Comparison of ENCODE assay signal across 13 cellular contexts in the genomic region with DNA sequence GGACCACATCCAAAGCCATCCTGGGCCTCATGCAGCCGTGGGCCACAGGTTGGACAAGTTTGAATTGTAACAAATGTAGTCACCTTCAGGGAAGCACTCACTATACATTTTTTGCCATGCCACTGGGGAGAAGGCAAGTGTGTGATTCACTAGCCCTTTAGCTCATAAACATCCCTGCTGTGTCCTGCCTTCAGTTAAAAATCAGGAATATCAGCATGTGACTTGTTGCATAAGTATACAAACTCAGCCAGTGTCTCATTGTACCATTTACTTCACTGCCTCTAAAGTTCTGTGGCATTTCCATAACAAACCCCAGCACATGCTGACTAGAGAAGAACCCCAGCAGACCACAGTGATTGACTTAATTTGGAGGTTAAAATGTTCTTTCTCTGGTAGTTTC.
A peak's percentile ranks its signal among the peaks of the same experiment; 100 is the strongest.
DNase-seq lines count a peak whose midpoint lies in the region; ATAC-seq and TF ChIP-seq lines count a peak whose summit lies in the region.
"Had no signal": no experiment of that assay in that cellular context is flagged by ENCODE, and none has a peak within 500 bp of the region (broad histone marks: within the 10 kb centered on the region; RNA-seq: fewer than 3 reads in every experiment).

No MANE protein-coding gene starts in this region.

- no peak for TF ChIP-seq POLR2A in breast epithelium (IDR thresholded peaks at IDR 0.05)

- H3K27ac Mint-ChIP-seq in MCF 10A (ENCODE audit: low read depth, unreplicated experiment), result no peak overlapping the region
- no peak overlapping the region for H3K27ac Mint-ChIP-seq in activated CD4-positive, alpha-beta T cell treated with anti-CD3 and anti-CD28 coated beads for 36 hours

- H3K4me1 ChIP-seq in breast epithelium, result no peaks in the 10 kb centered on the region

- peaks cover 15% of the 10 kb centered on the region for H3K4me1 Mint-ChIP-seq in MCF 10A (ENCODE audit: insufficient read depth, unreplicated experiment)
- H3K4me1 Mint-ChIP-seq in activated CD4-positive, alpha-beta T cell treated with anti-CD3 and anti-CD28 coated beads for 36 hours, result peaks cover 13% of the 10 kb centered on the region

- intact Hi-C loops in MCF 10A (cut with micrococcal nuclease) (no loop called here), breast epithelium (cut with DNase I; ENCODE audit: low total_unique reads) (no loop called here)
- intact Hi-C loops in activated CD4-positive, alpha-beta T cell treated with anti-CD3 and anti-CD28 coated beads for 36 hours (cut with DNase I, micrococcal nuclease), result loop anchor here in 1 of 2 experiments (10.0 kb wide), 1 partner anchor 436 kb away; no protein-coding TSS in a partner anchor

- CTCF ChIA-PET in MCF 10A (lab: Yijun Ruan, JAX), result interaction anchor here (1.0 kb wide), 1 partner anchor 116 kb away, joined by 5 read pairs; no protein-coding TSS in a partner anchor
- CTCF ChIA-PET in activated CD4-positive, alpha-beta T cell treated with anti-CD3 and anti-CD28 coated beads for 36 hours (lab: Charles Lee), result interaction anchor here (0.7 kb wide), 1 partner anchor 302 kb away, joined by 3 read pairs; no protein-coding TSS in a partner anchor

- no peaks in the 10 kb centered on the region for H3K36me3 Mint-ChIP-seq in MCF 10A (ENCODE audit: insufficient read depth, unreplicated experiment)
- H3K36me3 Mint-ChIP-seq in activated CD4-positive, alpha-beta T cell treated with anti-CD3 and anti-CD28 coated beads for 36 hours (ENCODE audit: low read depth), result no peaks in the 10 kb centered on the region

- no peak overlapping the region for H3K27ac ChIP-seq in breast epithelium

- no peaks in the 10 kb centered on the region for H3K9me3 Mint-ChIP-seq in MCF 10A (ENCODE audit: unreplicated experiment)
- no peaks in the 10 kb centered on the region for H3K9me3 Mint-ChIP-seq in activated CD4-positive, alpha-beta T cell treated with anti-CD3 and anti-CD28 coated beads for 36 hours (ENCODE audit: low read depth)
- H3K9me3 Mint-ChIP-seq: brain had no signal

- no peaks in the 10 kb centered on the region for H3K27me3 Mint-ChIP-seq in MCF 10A (ENCODE audit: insufficient read depth, unreplicated experiment)
- H3K27me3 Mint-ChIP-seq in activated CD4-positive, alpha-beta T cell treated with anti-CD3 and anti-CD28 coated beads for 36 hours, result no peaks in the 10 kb centered on the region

- TF ChIP-seq CTCF in MCF 10A (IDR thresholded peaks at IDR 0.05; ENCODE audit: unreplicated experiment) (no peak), breast epithelium (IDR thresholded peaks at IDR 0.05) (no peak), cardiac fibroblast (IDR thresholded peaks at IDR 0.05; ENCODE audit: low read depth, low read length) (no peak)

- no peaks in the 10 kb centered on the region for H3K9me3 ChIP-seq in breast epithelium

- POLR2A ChIA-PET in MCF 10A (lab: Yijun Ruan, JAX), result interaction anchor here (1.2 kb wide), 2 partner anchors 9 to 45 kb away, joined by 3 to 5 read pairs; no protein-coding TSS in a partner anchor
- POLR2A ChIA-PET in activated CD4-positive, alpha-beta T cell treated with anti-CD3 and anti-CD28 coated beads for 36 hours (lab: Charles Lee), result no interaction called here

- no peaks in the 10 kb centered on the region for H3K27me3 ChIP-seq in breast epithelium

- DNase-seq in MCF 10A (ENCODE audit: unreplicated experiment) (peak; percentile 54), breast epithelium (ENCODE audit: low spot score in 2 of 2) (no peak), cardiac fibroblast (ENCODE audit: low read depth in 2 of 2) (peak; percentile 62 to 69), iPS-NIHi11 (ENCODE audit: low spot score) (peak; percentile 68), NCI-H82 (lab: John Stamatoyannopoulos, UW) (no peak), cerebellum (ENCODE audit: low spot score) (no peak)
- DNase-seq in activated CD4-positive, alpha-beta T cell treated with anti-CD3 and anti-CD28 coated beads for 36 hours, result no peak
- DNase-seq: 8988T, DMS79 treated with DMSO at 0.1 percent for 48 hours, NCI-H345 had no signal

- ATAC-seq in HG03565 (IDR thresholded peaks at IDR 0.05; ENCODE audit: unreplicated experiment), result no peak
- ATAC-seq in activated CD4-positive, alpha-beta T cell treated with anti-CD3 and anti-CD28 coated beads for 36 hours, result no peak

- H3K4me3 ChIP-seq in breast epithelium, result no peak overlapping the region
- H3K4me3 ChIP-seq in cardiac fibroblast (replicated peaks in 1 of 2; ENCODE audit: low read depth in 2 of 2, low read length in 2 of 2), result no peak overlapping the region
- H3K4me3 ChIP-seq: skin epidermis had no signal

- no peaks in the 10 kb centered on the region for H3K36me3 ChIP-seq in breast epithelium

- BruUV-seq in MCF 10A (replicated peaks; lab: Mats Ljungman, UMichigan), result no TSS peak

- H3K4me3 Mint-ChIP-seq in MCF 10A (ENCODE audit: unreplicated experiment), result no peak overlapping the region
- H3K4me3 Mint-ChIP-seq in activated CD4-positive, alpha-beta T cell treated with anti-CD3 and anti-CD28 coated beads for 36 hours, result no peak overlapping the region
- H3K4me3 Mint-ChIP-seq: brain had no signal

Comparison
In these comparisons a context has a peak if more than half of its experiments do, and no peak if none do; other contexts are left out.
1. DNase-seq: peak in MCF 10A (single experiment), cardiac fibroblast (2 of 2) and iPS-NIHi11 (single experiment); none in breast epithelium (0 of 2), NCI-H82 (single experiment), cerebellum (single experiment) and activated CD4-positive, alpha-beta T cell treated with anti-CD3 and anti-CD28 coated beads for 36 hours (single experiment).